Comparison of ENCODE assay signal across 25 cellular contexts in genomic region chr4:55029321-55029720, GRCh38.
A peak's percentile ranks its signal among the peaks of the same experiment; 100 is the strongest.
DNase-seq lines count a peak whose midpoint lies in the region; ATAC-seq, FAIRE-seq and TF ChIP-seq lines count a peak whose summit lies in the region.
"Had no signal": no experiment of that assay in that cellular context is flagged by ENCODE, and none has a peak within 500 bp of the region (broad histone marks: within the 10 kb centered on the region; RNA-seq: fewer than 3 reads in every experiment).

No MANE protein-coding gene starts in this region.

- H3K9me3 ChIP-seq in heart left ventricle (no peaks in the 10 kb centered on the region), right atrium auricular region (no peaks in the 10 kb centered on the region), HepG2 (ENCODE audit: low read length) (no peaks in the 10 kb centered on the region), right lobe of liver (no peaks in the 10 kb centered on the region), neural progenitor cell (ENCODE audit: low read depth) (no peaks in the 10 kb centered on the region)
- H3K9me3 ChIP-seq: BE2C; BLaER1 treated with 17β-estradiol and CSF1 and Interleukin-3, amounts not matched to agents 10 nM and 100 nM had no signal

- BruUV-seq in HepG2 (replicated peaks; lab: Mats Ljungman, UMichigan): no TSS peak

- POLR2A ChIA-PET in HepG2 (lab: Yijun Ruan, JAX): no interaction called here

- peaks cover 18% of the 10 kb centered on the region for H3F3A ChIP-seq in neural progenitor cell (ENCODE audit: low read depth)

- H3K79me2 ChIP-seq in HepG2 (ENCODE audit: insufficient read depth, low read length) (no peaks in the 10 kb centered on the region), neural progenitor cell (ENCODE audit: low read depth) (no peaks in the 10 kb centered on the region)

- peaks cover 8% of the 10 kb centered on the region for H3K27me3 Mint-ChIP-seq in neural progenitor cell (ENCODE audit: insufficient read depth, low read depth)

- in situ Hi-C loops in HepG2 (cut with HindIII; ENCODE audit: extremely low pct_ligation_motif_present, low pct_unique_long_range_greater_than_20kb): no loop called here

- H3K9me3 Mint-ChIP-seq in neural progenitor cell: peaks cover 13% of the 10 kb centered on the region
- no peaks in the 10 kb centered on the region for H3K9me3 Mint-ChIP-seq in activated naive CD4-positive, alpha-beta T cell treated with anti-CD3 and anti-CD28 coated beads, Interleukin-2, amount 50 U/mL, for 72 hours
- H3K9me3 Mint-ChIP-seq: CD4-positive, alpha-beta T cell; GM23338; H9 had no signal

- intact Hi-C loops in heart left ventricle (cut with DNase I) (no loop called here), HepG2 (cut with micrococcal nuclease; ENCODE audit: unreplicated experiment) (no loop called here), right lobe of liver (cut with DNase I) (no loop called here)

- H3K4me2 ChIP-seq in HepG2 (ENCODE audit: low read depth, low read length) (no peak overlapping the region), neural progenitor cell (peak overlapping the region; percentile 68)
- H3K4me2 ChIP-seq: BLaER1 treated with 17β-estradiol and CSF1 and Interleukin-3, amounts not matched to agents 10 nM and 100 nM had no signal

- H3K27ac ChIP-seq in heart left ventricle (peak overlapping the region in 7 of 12 donors; percentile 12 to 61 (median 51)), right atrium auricular region (no peak overlapping the region), HepG2 (ENCODE audit: extremely low read length, insufficient read depth, low read length) (no peak overlapping the region), right lobe of liver (no peak overlapping the region), neural progenitor cell (no peak overlapping the region)
- H3K27ac ChIP-seq: 22Rv1; BLaER1 treated with 17β-estradiol and CSF1 and Interleukin-3, amounts not matched to agents 10 nM and 100 nM had no signal

- DNase-seq in heart left ventricle: no peak
- no peak for DNase-seq in right atrium auricular region (ENCODE audit: low spot score)
- no peak for DNase-seq in HepG2 (ENCODE audit: low spot score)
- no peak for DNase-seq in right lobe of liver
- no peak for DNase-seq in neural progenitor cell (ENCODE audit: low spot score)
- DNase-seq in activated naive CD4-positive, alpha-beta T cell treated with anti-CD3 and anti-CD28 coated beads, Interleukin-2, amount 50 U/mL, for 72 hours (ENCODE audit: low spot score in 2 of 2): no peak
- DNase-seq: ACHN; AML-193; BE2C; CD4-positive, alpha-beta T cell; CD8-positive, alpha-beta memory T cell; DMS 273 treated with DMSO at 0.1 percent for 48 hours; DMS79; EL; GDM1; H9 had no signal

- H3K36me3 Mint-ChIP-seq in neural progenitor cell: no peaks in the 10 kb centered on the region
- no peaks in the 10 kb centered on the region for H3K36me3 Mint-ChIP-seq in activated naive CD4-positive, alpha-beta T cell treated with anti-CD3 and anti-CD28 coated beads, Interleukin-2, amount 50 U/mL, for 72 hours
- H3K36me3 Mint-ChIP-seq: CD14-positive monocyte; CD8-positive, alpha-beta memory T cell had no signal

- no peaks in the 10 kb centered on the region for H3K36me3 ChIP-seq in heart left ventricle
- H3K36me3 ChIP-seq in right atrium auricular region: no peaks in the 10 kb centered on the region
- no peaks in the 10 kb centered on the region for H3K36me3 ChIP-seq in HepG2 (replicated peaks in 1 of 2; ENCODE audit: control insufficient read depth in 1 of 2, insufficient read depth in 2 of 2, low read length in 2 of 2)
- no peaks in the 10 kb centered on the region for H3K36me3 ChIP-seq in right lobe of liver
- no peaks in the 10 kb centered on the region for H3K36me3 ChIP-seq in neural progenitor cell
- H3K36me3 ChIP-seq: BE2C; BLaER1 treated with 17β-estradiol and CSF1 and Interleukin-3, amounts not matched to agents 10 nM and 100 nM had no signal

- H3K4me3 ChIP-seq in heart left ventricle (no peak overlapping the region), right atrium auricular region (no peak overlapping the region), HepG2 (replicated peaks in 1 of 3; ENCODE audit: insufficient read depth in 1 of 3, low read depth in 2 of 3, low read length in 3 of 3) (no peak overlapping the region), right lobe of liver (no peak overlapping the region), neural progenitor cell (no peak overlapping the region)
- H3K4me3 ChIP-seq: BLaER1 treated with 17β-estradiol and CSF1 and Interleukin-3, amounts not matched to agents 10 nM and 100 nM; GM12878; GM23338 had no signal

- H3K4me3 Mint-ChIP-seq in neural progenitor cell: no peak overlapping the region
- H3K4me3 Mint-ChIP-seq: CD14-positive monocyte; CD4-positive, alpha-beta T cell; CD8-positive, alpha-beta memory T cell; GM23338; H9 had no signal

- CTCF ChIA-PET in HepG2 (lab: Yijun Ruan, JAX; ENCODE audit: low intra/inter-chr PET ratio, low total read pairs): no interaction called here

- H3K27me3 ChIP-seq in heart left ventricle (no peaks in the 10 kb centered on the region), right atrium auricular region (no peaks in the 10 kb centered on the region), HepG2 (ENCODE audit: control insufficient read depth in 1 of 2, insufficient read depth in 2 of 2, low read length in 2 of 2) (0 out of 5 replicates have a peak, but pooled peaks cover 0 to under 1% of the 10 kb centered on the region in 2 experiments), right lobe of liver (no peaks in the 10 kb centered on the region), neural progenitor cell (peaks cover 10% of the 10 kb centered on the region)
- H3K27me3 ChIP-seq: BE2C; BLaER1 treated with 17β-estradiol and CSF1 and Interleukin-3, amounts not matched to agents 10 nM and 100 nM had no signal

- no peak for TF ChIP-seq RAD21 in HepG2 (CRISPR knock-in tag; IDR thresholded peaks at IDR 0.05)

- H3K27ac Mint-ChIP-seq in neural progenitor cell: no peak overlapping the region
- no peak overlapping the region for H3K27ac Mint-ChIP-seq in activated naive CD4-positive, alpha-beta T cell treated with anti-CD3 and anti-CD28 coated beads, Interleukin-2, amount 50 U/mL, for 72 hours
- H3K27ac Mint-ChIP-seq: CD14-positive monocyte; CD4-positive, alpha-beta T cell; CD8-positive, alpha-beta memory T cell; GM23338 had no signal

- peaks cover 13% of the 10 kb centered on the region for H3K4me1 Mint-ChIP-seq in neural progenitor cell
- H3K4me1 Mint-ChIP-seq: CD14-positive monocyte; CD8-positive, alpha-beta memory T cell had no signal

- H3K4me1 ChIP-seq in heart left ventricle (peaks cover 0 to 32% (median 10%) of the 10 kb centered on the region in 12 donors), right atrium auricular region (peaks cover 0 to 18% of the 10 kb centered on the region in 2 donors), HepG2 (ENCODE audit: insufficient read depth, low read length) (no peaks in the 10 kb centered on the region), right lobe of liver (no peaks in the 10 kb centered on the region), neural progenitor cell (peaks cover 39% of the 10 kb centered on the region)
- H3K4me1 ChIP-seq: BE2C; BLaER1 treated with 17β-estradiol and CSF1 and Interleukin-3, amounts not matched to agents 10 nM and 100 nM had no signal

- H2AFZ ChIP-seq in HepG2 (ENCODE audit: low read length) (no peak overlapping the region), neural progenitor cell (replicated peaks) (no peak overlapping the region)

- TF ChIP-seq CTCF in heart left ventricle (IDR thresholded peaks at IDR 0.05) (no peak), right atrium auricular region (IDR thresholded peaks at IDR 0.05) (no peak), HepG2 (CRISPR knock-in tag; IDR thresholded peaks at IDR 0.05) (no peak), right lobe of liver (IDR thresholded peaks at IDR 0.05) (no peak), neural progenitor cell (IDR thresholded peaks at IDR 0.05) (no peak)

- H4K20me1 ChIP-seq in HepG2 (ENCODE audit: insufficient read depth, low read length) (no peaks in the 10 kb centered on the region), neural progenitor cell (ENCODE audit: low read depth) (peaks cover 7% of the 10 kb centered on the region)
- H4K20me1 ChIP-seq: BLaER1 treated with 17β-estradiol and CSF1 and Interleukin-3, amounts not matched to agents 10 nM and 100 nM had no signal

- H3K9ac ChIP-seq in HepG2 (ENCODE audit: insufficient read depth, low read depth, low read length): no peak overlapping the region
- no peak overlapping the region for H3K9ac ChIP-seq in neural progenitor cell
- H3K9ac ChIP-seq: BLaER1 treated with 17β-estradiol and CSF1 and Interleukin-3, amounts not matched to agents 10 nM and 100 nM had no signal

- ATAC-seq in heart left ventricle (no peak), HepG2 (no peak), right lobe of liver (no peak)
- ATAC-seq in activated naive CD4-positive, alpha-beta T cell treated with anti-CD3 and anti-CD28 coated beads, Interleukin-2, amount 50 U/mL, for 72 hours: no peak
- ATAC-seq: GM12878, HCT116 had no signal

- no peak for FAIRE-seq in HepG2 (lab: Jason Lieb, UNC)
- FAIRE-seq: A204.1, D721Med, GM12878, GM19239 had no signal

- TF ChIP-seq EP300 in HepG2 (IDR thresholded peaks at IDR 0.05; ENCODE audit: low read depth in 2 of 2, low read length in 2 of 2) (no peak), HepG2 (CRISPR knock-in tag; IDR thresholded peaks at IDR 0.05; ENCODE audit: borderline replicate concordance) (no peak)

- WGBS in heart left ventricle, 4 donors: 87 to 100% (median 93%) methylated on average over 1 of the region's 1 CpG
- 0% methylated on average over 1 of the region's 1 CpG for WGBS in HepG2 (ENCODE audit: low lambda C conversion rate)
- WGBS in right lobe of liver (ENCODE audit: insufficient coverage, low coverage, low lambda C conversion rate, missing lambda C conversion rate): 25% methylated on average over 1 of the region's 1 CpG

- TF ChIP-seq POLR2A in heart left ventricle (IDR thresholded peaks at IDR 0.05) (no peak), HepG2 (IDR thresholded peaks at IDR 0.05; ENCODE audit: insufficient read depth in 1 of 2, low read depth in 2 of 2, low read length in 2 of 2) (no peak), right lobe of liver (IDR thresholded peaks at IDR 0.05) (no peak)

TF ChIP-seq in HepG2, 621 proteins besides CTCF, POLR2A, EP300 and RAD21:
- TF ChIP-seq NBN (conservative IDR thresholded peaks at IDR 0.05): no peak
- no peak for TF ChIP-seq SALL2 (CRISPR knock-in tag; IDR thresholded peaks at IDR 0.05)
- peak; percentile 53 to 63 for TF ChIP-seq MAFK (conservative IDR thresholded peaks at IDR 0.05 in 1 of 2, IDR thresholded peaks at IDR 0.05 in 1 of 2; ENCODE audit: low read length in 2 of 2)
- TF ChIP-seq MAFF (IDR thresholded peaks at IDR 0.05; ENCODE audit: low read depth, low read length): peak; percentile 44; the same call in 1 of the 2 replicates

Comparison
In these comparisons a context has a peak if more than half of its experiments do, and no peak if none do; other contexts are left out.
1. H3K27ac ChIP-seq: peak in heart left ventricle (7 of 12); none in right atrium auricular region (0 of 2), HepG2 (single experiment), right lobe of liver (0 of 3) and neural progenitor cell (single experiment).